ENCODE assay signal across 1 cellular context in the genomic region with DNA sequence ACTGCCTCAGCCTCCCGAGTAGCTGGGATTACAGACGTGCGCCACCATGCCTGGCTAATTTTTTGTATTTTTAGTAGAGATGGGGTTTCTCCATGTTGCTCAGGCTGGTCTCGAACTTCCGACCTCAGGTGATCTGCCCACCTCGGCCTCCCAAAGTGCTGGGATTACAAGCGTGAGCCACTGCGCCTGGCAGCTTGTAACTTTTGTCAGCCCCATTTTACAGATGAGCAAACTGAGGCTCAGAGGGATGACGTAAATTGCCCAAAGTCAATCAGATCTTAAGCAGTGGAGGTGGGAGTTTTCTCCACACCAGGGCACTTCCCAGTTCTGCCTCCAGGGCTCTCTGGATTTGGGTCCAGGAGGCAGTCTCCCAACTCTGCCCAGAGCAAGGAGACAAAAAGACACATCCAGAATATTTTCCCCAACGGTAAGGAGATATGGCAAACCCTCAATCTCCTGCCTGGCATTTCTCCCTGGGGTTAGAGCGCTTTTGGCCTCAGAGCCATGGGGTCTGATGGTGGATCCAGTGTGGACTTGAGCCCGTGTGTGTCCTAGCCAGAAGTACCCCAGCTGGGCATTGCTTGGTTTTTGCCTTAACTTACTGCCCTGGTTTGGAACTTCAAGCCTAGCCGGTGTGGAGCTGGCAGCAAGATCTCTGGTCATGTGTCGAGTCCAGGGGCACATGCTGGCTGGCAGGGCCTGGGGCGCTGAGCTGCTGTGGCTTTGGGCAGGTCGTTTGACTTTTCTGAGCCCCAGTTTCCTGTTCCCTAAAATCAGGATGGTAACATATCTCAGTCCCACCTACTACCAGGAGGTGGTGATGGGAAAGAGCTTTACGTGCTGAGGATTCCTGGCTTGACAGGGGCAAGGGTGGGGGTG.
TF ChIP-seq lines count a peak whose summit lies in the region.

No MANE protein-coding gene starts in this region.

TF ChIP-seq in HepG2, 621 proteins besides CTCF, POLR2A, EP300 and RAD21:
- TF ChIP-seq ZNF629 (CRISPR knock-in tag; conservative IDR thresholded peaks at IDR 0.05) (peak; percentile 93), GTF3A (CRISPR knock-in tag; conservative IDR thresholded peaks at IDR 0.05) (no peak), ZMYM3 (CRISPR knock-in tag; IDR thresholded peaks at IDR 0.05) (peak; percentile 66)
TF ChIP-seq in HepG2: peak in this region for 2.
